Comparison of ENCODE assay signal across 2 cellular contexts in the genomic region with DNA sequence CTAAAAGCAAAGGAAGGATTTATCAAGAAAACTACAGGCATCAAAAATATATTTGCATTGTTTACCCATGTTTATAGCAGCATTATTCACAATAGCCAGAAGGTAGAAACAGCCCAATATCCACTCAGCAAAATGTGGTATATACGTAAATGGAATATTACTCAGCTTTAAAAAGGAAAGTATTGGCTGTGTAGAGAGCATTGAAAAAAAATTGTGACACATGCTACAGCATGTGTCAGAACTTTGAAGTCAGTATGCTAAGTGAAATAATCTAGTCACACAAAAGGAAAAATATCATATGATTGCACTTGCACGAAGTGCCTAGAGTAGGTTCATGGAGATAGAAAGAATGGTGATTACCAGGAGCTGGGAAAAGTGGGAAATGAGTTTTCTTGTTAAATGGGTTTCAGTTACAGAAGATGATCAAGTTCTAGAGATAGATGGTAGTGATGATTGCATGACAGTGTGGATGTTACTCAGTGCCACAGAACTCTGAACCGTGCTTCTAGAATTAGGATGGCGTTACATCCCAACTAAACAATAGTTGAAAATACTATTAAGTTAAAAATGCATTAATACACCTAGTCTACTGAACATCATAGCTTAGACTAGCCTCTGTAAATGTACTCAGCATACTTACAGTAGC.
TF ChIP-seq lines count a peak whose summit lies in the region.

No MANE protein-coding gene starts in this region.

TF ChIP-seq in HepG2, 621 proteins besides CTCF, POLR2A, EP300 and RAD21:
- TF ChIP-seq, protein P1, sequence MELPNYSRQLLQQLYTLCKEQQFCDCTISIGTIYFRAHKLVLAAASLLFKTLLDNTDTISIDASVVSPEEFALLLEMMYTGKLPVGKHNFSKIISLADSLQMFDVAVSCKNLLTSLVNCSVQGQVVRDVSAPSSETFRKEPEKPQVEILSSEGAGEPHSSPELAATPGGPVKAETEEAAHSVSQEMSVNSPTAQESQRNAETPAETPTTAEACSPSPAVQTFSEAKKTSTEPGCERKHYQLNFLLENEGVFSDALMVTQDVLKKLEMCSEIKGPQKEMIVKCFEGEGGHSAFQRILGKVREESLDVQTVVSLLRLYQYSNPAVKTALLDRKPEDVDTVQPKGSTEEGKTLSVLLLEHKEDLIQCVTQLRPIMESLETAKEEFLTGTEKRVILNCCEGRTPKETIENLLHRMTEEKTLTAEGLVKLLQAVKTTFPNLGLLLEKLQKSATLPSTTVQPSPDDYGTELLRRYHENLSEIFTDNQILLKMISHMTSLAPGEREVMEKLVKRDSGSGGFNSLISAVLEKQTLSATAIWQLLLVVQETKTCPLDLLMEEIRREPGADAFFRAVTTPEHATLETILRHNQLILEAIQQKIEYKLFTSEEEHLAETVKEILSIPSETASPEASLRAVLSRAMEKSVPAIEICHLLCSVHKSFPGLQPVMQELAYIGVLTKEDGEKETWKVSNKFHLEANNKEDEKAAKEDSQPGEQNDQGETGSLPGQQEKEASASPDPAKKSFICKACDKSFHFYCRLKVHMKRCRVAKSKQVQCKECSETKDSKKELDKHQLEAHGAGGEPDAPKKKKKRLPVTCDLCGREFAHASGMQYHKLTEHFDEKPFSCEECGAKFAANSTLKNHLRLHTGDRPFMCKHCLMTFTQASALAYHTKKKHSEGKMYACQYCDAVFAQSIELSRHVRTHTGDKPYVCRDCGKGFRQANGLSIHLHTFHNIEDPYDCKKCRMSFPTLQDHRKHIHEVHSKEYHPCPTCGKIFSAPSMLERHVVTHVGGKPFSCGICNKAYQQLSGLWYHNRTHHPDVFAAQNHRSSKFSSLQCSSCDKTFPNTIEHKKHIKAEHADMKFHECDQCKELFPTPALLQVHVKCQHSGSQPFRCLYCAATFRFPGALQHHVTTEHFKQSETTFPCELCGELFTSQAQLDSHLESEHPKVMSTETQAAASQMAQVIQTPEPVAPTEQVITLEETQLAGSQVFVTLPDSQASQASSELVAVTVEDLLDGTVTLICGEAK (IDR thresholded peaks at IDR 0.05): no peak
- TF ChIP-seq, protein P1 (CRISPR knock-in tag; IDR thresholded peaks at IDR 0.05): no peak
- TF ChIP-seq TAF15 (IDR thresholded peaks at IDR 0.05; ENCODE audit: low read depth, low read length, poor library complexity, severe bottlenecking) (no peak), SP4 (CRISPR knock-in tag; IDR thresholded peaks at IDR 0.05) (no peak), ZNF343 (CRISPR knock-in tag; IDR thresholded peaks at IDR 0.05) (no peak), RBFOX2 (IDR thresholded peaks at IDR 0.05; ENCODE audit: low read depth, low read length) (no peak), SALL2 (CRISPR knock-in tag; IDR thresholded peaks at IDR 0.05) (no peak)
TF ChIP-seq in HepG2: peak in this region for 0.

TF ChIP-seq in GM12878, 131 proteins besides CTCF, POLR2A, EP300 and RAD21:
- TF ChIP-seq BMI1 (IDR thresholded peaks at IDR 0.05; ENCODE audit: borderline replicate concordance) (no peak), JUND (IDR thresholded peaks at IDR 0.05; ENCODE audit: low read depth, low read length) (no peak)
- TF ChIP-seq, protein P2, sequence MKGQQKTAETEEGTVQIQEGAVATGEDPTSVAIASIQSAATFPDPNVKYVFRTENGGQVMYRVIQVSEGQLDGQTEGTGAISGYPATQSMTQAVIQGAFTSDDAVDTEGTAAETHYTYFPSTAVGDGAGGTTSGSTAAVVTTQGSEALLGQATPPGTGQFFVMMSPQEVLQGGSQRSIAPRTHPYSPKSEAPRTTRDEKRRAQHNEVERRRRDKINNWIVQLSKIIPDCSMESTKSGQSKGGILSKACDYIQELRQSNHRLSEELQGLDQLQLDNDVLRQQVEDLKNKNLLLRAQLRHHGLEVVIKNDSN (IDR thresholded peaks at IDR 0.05; ENCODE audit: borderline replicate concordance, extremely low read length, insufficient read depth, low read depth, low read length): no peak
